Comparison of ENCODE assay signal across 15 cellular contexts in genomic region chr17:62700964-62701705, GRCh38.
DNase-seq lines count a peak whose midpoint lies in the region; ATAC-seq and TF ChIP-seq lines count a peak whose summit lies in the region.
"Had no signal": no experiment of that assay in that cellular context is flagged by ENCODE, and none has a peak within 500 bp of the region (broad histone marks: within the 10 kb centered on the region; RNA-seq: fewer than 3 reads in every experiment).

No MANE protein-coding gene starts in this region.

- peaks cover 16% of the 10 kb centered on the region for H3K27me3 Mint-ChIP-seq in GM23338 (ENCODE audit: insufficient read depth, low read depth, poor library complexity)

- no peak overlapping the region for H3K27ac Mint-ChIP-seq in GM23338

- H3K36me3 ChIP-seq in GM23338 (ENCODE audit: insufficient read depth) (no peaks in the 10 kb centered on the region), OCI-LY3 (replicated peaks; ENCODE audit: low read depth, low read length) (no peaks in the 10 kb centered on the region), fibroblast of lung (ENCODE audit: control insufficient read depth, insufficient read depth, low read length) (no peaks in the 10 kb centered on the region)
- H3K36me3 ChIP-seq: BE2C, Peyer's patch had no signal

- no peak overlapping the region for H3K4me2 ChIP-seq in GM23338
- H3K4me2 ChIP-seq in OCI-LY3 (ENCODE audit: low read length), result peak overlapping the region; percentile 54
- H3K4me2 ChIP-seq in fibroblast of lung (ENCODE audit: extremely low read depth, insufficient read depth, low read length), result peak overlapping the region; percentile 4

- H3F3A ChIP-seq in GM23338 (replicated peaks; ENCODE audit: low read depth), result peaks cover 17% of the 10 kb centered on the region

- peak overlapping the region; percentile 63 for H2AFZ ChIP-seq in GM23338
- peak overlapping the region; percentile 82 for H2AFZ ChIP-seq in OCI-LY3 (ENCODE audit: low read depth, low read length)
- no peak overlapping the region for H2AFZ ChIP-seq in fibroblast of lung (ENCODE audit: low read length)

- H3K4me3 ChIP-seq in GM23338, result no peak overlapping the region
- H3K4me3 ChIP-seq in OCI-LY3 (ENCODE audit: low read length), result 0 out of 2 replicates have a peak overlapping the region, but pooled peaks have one; percentile 18
- no peak overlapping the region for H3K4me3 ChIP-seq in fibroblast of lung (replicated peaks in 1 of 4; ENCODE audit: control extremely low read depth in 1 of 4, insufficient read depth in 1 of 4, low read depth in 3 of 4, low read length in 4 of 4)
- H3K4me3 ChIP-seq: Peyer's patch had no signal

- H3K27me3 ChIP-seq in GM23338 (ENCODE audit: insufficient read depth) (peaks cover 6% of the 10 kb centered on the region; the same call in 1 of the 2 replicates), OCI-LY3 (ENCODE audit: low read depth, low read length) (peaks cover 11% of the 10 kb centered on the region; the same call in 1 of the 2 replicates), fibroblast of lung (ENCODE audit: control insufficient read depth, insufficient read depth, low read length) (no peaks in the 10 kb centered on the region)
- H3K27me3 ChIP-seq: BE2C, Peyer's patch had no signal

- H3K9me3 ChIP-seq in OCI-LY3 (ENCODE audit: insufficient read depth, low read length) (no peaks in the 10 kb centered on the region), fibroblast of lung (ENCODE audit: control insufficient read depth, insufficient read depth, low read depth, low read length) (no peaks in the 10 kb centered on the region)
- H3K9me3 ChIP-seq: BE2C, Peyer's patch had no signal

- H3K27ac ChIP-seq in GM23338 (ENCODE audit: low read depth) (no peak overlapping the region), OCI-LY3 (ENCODE audit: low read length) (no peak overlapping the region), fibroblast of lung (ENCODE audit: insufficient read depth, low read length) (no peak overlapping the region)
- H3K27ac ChIP-seq: Peyer's patch had no signal

- no peaks in the 10 kb centered on the region for H3K9me3 Mint-ChIP-seq in GM23338
- H3K9me3 Mint-ChIP-seq: H9 had no signal

- ATAC-seq in GM23338, result no peak

- H3K4me1 Mint-ChIP-seq in GM23338, result peaks cover 14% of the 10 kb centered on the region

- DNase-seq in GM23338 (ENCODE audit: low spot score), result no peak
- no peak for DNase-seq in fibroblast of lung (ENCODE audit: low read depth in 2 of 2)
- peak; percentile 54 for DNase-seq in posterior vena cava (ENCODE audit: low spot score)
- DNase-seq in mesenteric fat pad (ENCODE audit: low spot score), result no peak
- DNase-seq in NCI-H748 (lab: John Stamatoyannopoulos, UW; ENCODE audit: unreplicated experiment), result no peak
- DNase-seq in putamen (ENCODE audit: low spot score), result no peak
- DNase-seq: BE2C, DMS 273 treated with DMSO at 0.1 percent for 48 hours, H9, MV-4-11, NCI-H1417 treated with DMSO at 0.1 percent for 48 hours, NCI-H2081 treated with DMSO at 0.1 percent for 48 hours, NCI-H748 treated with DMSO at 0.1 percent for 48 hours, Peyer's patch had no signal

- H3K79me2 ChIP-seq in GM23338 (replicated peaks; ENCODE audit: insufficient read depth) (no peaks in the 10 kb centered on the region), OCI-LY3 (ENCODE audit: low read length) (no peaks in the 10 kb centered on the region), fibroblast of lung (ENCODE audit: control insufficient read depth, insufficient read depth, low read length) (no peaks in the 10 kb centered on the region)

- H3K9ac ChIP-seq in OCI-LY3 (ENCODE audit: low read length) (no peak overlapping the region; the same call in 1 of the 2 replicates), fibroblast of lung (ENCODE audit: insufficient read depth, low read length) (no peak overlapping the region)

- no peaks in the 10 kb centered on the region for H3K9me2 ChIP-seq in GM23338 (ENCODE audit: insufficient read depth)

- H4K20me1 ChIP-seq in GM23338 (replicated peaks; ENCODE audit: insufficient read depth), result no peaks in the 10 kb centered on the region
- H4K20me1 ChIP-seq in OCI-LY3 (ENCODE audit: insufficient read depth, low read length), result no peaks in the 10 kb centered on the region
- H4K20me1 ChIP-seq in fibroblast of lung (ENCODE audit: control insufficient read depth, extremely low read depth, insufficient read depth, low read length), result no peaks in the 10 kb centered on the region

- H3K4me3 Mint-ChIP-seq in GM23338, result no peak overlapping the region
- H3K4me3 Mint-ChIP-seq: H9 had no signal

- intact Hi-C loops in posterior vena cava (cut with DNase I), result loop anchor here (5.0 kb wide), 2 partner anchors 266 to 711 kb away; partner anchors contain the start of gene TANC2 (in 1 of the 2)

- H3K4me1 ChIP-seq in GM23338 (ENCODE audit: insufficient read depth) (peaks cover 15% of the 10 kb centered on the region), OCI-LY3 (ENCODE audit: low read length) (peaks cover 29% of the 10 kb centered on the region), fibroblast of lung (ENCODE audit: control insufficient read depth, extremely low read depth, insufficient read depth, low read length) (peaks cover 9% of the 10 kb centered on the region)

- TF ChIP-seq CTCF in GM23338 (conservative IDR thresholded peaks at IDR 0.05; ENCODE audit: low read depth in 2 of 2) (no peak), OCI-LY3 (IDR thresholded peaks at IDR 0.05; ENCODE audit: low read depth, low read length) (no peak), fibroblast of lung (conservative IDR thresholded peaks at IDR 0.05 in 1 of 2, IDR thresholded peaks at IDR 0.05 in 1 of 2; ENCODE audit: low read depth in 1 of 2, low read length in 2 of 2) (no peak)

- no peaks in the 10 kb centered on the region for H3K36me3 Mint-ChIP-seq in GM23338 (ENCODE audit: low read depth)

TF ChIP-seq in GM23338, 12 proteins besides CTCF, POLR2A, EP300 and RAD21 (continues in another document):
- TF ChIP-seq POLR2AphosphoS5 (IDR thresholded peaks at IDR 0.05; ENCODE audit: low read depth) (no peak), REST (IDR thresholded peaks at IDR 0.05; ENCODE audit: unreplicated experiment) (no peak), EZH2 (IDR thresholded peaks at IDR 0.05; ENCODE audit: low read depth, unreplicated experiment) (no peak), CREB1 (CRISPR knock-in tag; IDR thresholded peaks at IDR 0.05; ENCODE audit: low read depth) (no peak), EZH2phosphoT487 (IDR thresholded peaks at IDR 0.05; ENCODE audit: unreplicated experiment) (no peak), ZNF331 (CRISPR knock-in tag; IDR thresholded peaks at IDR 0.05; ENCODE audit: low read depth) (no peak), ZNF114 (CRISPR knock-in tag; IDR thresholded peaks at IDR 0.05) (no peak), NANOG (IDR thresholded peaks at IDR 0.05; ENCODE audit: borderline replicate concordance) (no peak), JUNB (IDR thresholded peaks at IDR 0.05; ENCODE audit: unreplicated experiment) (no peak)
